Comparison of ENCODE assay signal across 4 cellular contexts in genomic region chr11:74663315-74663714, GRCh38.
"Had no signal": no experiment of that assay in that cellular context is flagged by ENCODE, and none has a peak within 500 bp of the region (broad histone marks: within the 10 kb centered on the region; RNA-seq: fewer than 3 reads in every experiment).

No MANE protein-coding gene starts in this region.

- DNase-seq: H9, HCEC 1CT, KBM-7 had no signal

- H3K4me3 ChIP-seq: GM23338 had no signal
